26 cellular contexts compared by ENCODE assay signal in genomic region chr14:103544627-103545218, GRCh38. TPM values are rescaled to one million over a fixed set of nuclear protein-coding genes. Genes with fewer than 3 reads are reported as not detected.
DNase-seq lines count a peak whose midpoint lies in the region; ATAC-seq, FAIRE-seq and TF ChIP-seq lines count a peak whose summit lies in the region.
"Had no signal": no experiment of that assay in that cellular context is flagged by ENCODE, and none has a peak within 500 bp of the region (broad histone marks: within the 10 kb centered on the region; RNA-seq: fewer than 3 reads in every experiment).

No MANE protein-coding gene starts in this region.

- H3K9ac ChIP-seq in BLaER1 (peak overlapping the region; percentile 72), SK-N-MC (ENCODE audit: insufficient read length) (peak overlapping the region; percentile 47), kidney (ENCODE audit: low read length in 2 of 2) (no peak overlapping the region)

- no peak for DNase-seq in SK-N-MC (ENCODE audit: low read depth, low spot score)
- DNase-seq in kidney, result peak; percentile 56
- peak; percentile 94 for DNase-seq in retina
- DNase-seq in SHP77 treated with DMSO at 0.1 percent for 48 hours (lab: John Stamatoyannopoulos, UW), result no peak
- DNase-seq in stimulated activated naive B cell treated with anti-CD40 and anti-IgM and Interleukin-4, amounts not matched to agents 10 μg/mL and 1 μg/mL and 100 μg/mL, for 72 hours, result no peak
- no peak for DNase-seq in DMS79 treated with DMSO at 0.1 percent for 48 hours (lab: John Stamatoyannopoulos, UW)
- DNase-seq: activated CD4-positive, alpha-beta T cell treated with anti-CD3 and anti-CD28 coated beads, Interleukin-2, amount 50 U/mL, for 1 hour; activated naive CD4-positive, alpha-beta T cell treated with anti-CD3 and anti-CD28 coated beads, Interleukin-2, amount 10 ng/mL, durations not matched to agents 7 days and 5 days; activated T-cell treated with anti-CD3 and anti-CD28 coated beads for 4 hours; COR-L47; cortex of kidney; EL; gastrocnemius medialis; HCEC 1CT; NCI-H187; NCI-H345; RPMI8226; stimulated activated CD4-positive, alpha-beta T cell treated with anti-CD3 and anti-CD28 coated beads, Interleukin-4, amount 100 ng/mL, for 4 hours; SW 1271 had no signal

- ATAC-seq in stimulated activated naive B cell treated with anti-CD40 and anti-IgM and Interleukin-4, amounts not matched to agents 10 μg/mL and 1 μg/mL and 100 μg/mL, for 72 hours (replicated peaks), result no peak
- no peak for ATAC-seq in HG03521 (IDR thresholded peaks at IDR 0.05; ENCODE audit: unreplicated experiment)
- ATAC-seq: K562 had no signal

- no peaks in the 10 kb centered on the region for H3K9me3 ChIP-seq in BLaER1
- H3K9me3 ChIP-seq in SK-N-MC (ENCODE audit: low read depth, low read length), result no peaks in the 10 kb centered on the region
- H3K9me3 ChIP-seq in kidney (ENCODE audit: control insufficient read depth in 1 of 2, low read length in 2 of 2), result no peaks in the 10 kb centered on the region
- H3K9me3 ChIP-seq: gastrocnemius medialis, ovary, thoracic aorta had no signal

- H3K4me2 ChIP-seq in BLaER1, result peak overlapping the region; percentile 91

- intact Hi-C loops in kidney (cut with DNase I), result no loop called here

- H3K36me3 Mint-ChIP-seq in stimulated activated naive B cell treated with anti-CD40 and anti-IgM and Interleukin-4, amounts not matched to agents 10 μg/mL and 1 μg/mL and 100 μg/mL, for 72 hours, result peaks cover 0 to 2% of the 10 kb centered on the region in 2 donors
- H3K36me3 Mint-ChIP-seq: activated naive CD4-positive, alpha-beta T cell treated with anti-CD3 and anti-CD28 coated beads, Interleukin-2, amount 10 ng/mL, durations not matched to agents 7 days and 5 days had no signal

- no peak overlapping the region for H3K4me3 ChIP-seq in BLaER1
- peak overlapping the region; percentile 55 for H3K4me3 ChIP-seq in SK-N-MC
- H3K4me3 ChIP-seq in kidney (ENCODE audit: low read length in 2 of 2), result no peak overlapping the region
- H3K4me3 ChIP-seq: gastrocnemius medialis, K562, ovary, skin epidermis, thoracic aorta had no signal

- H3K27ac Mint-ChIP-seq in stimulated activated naive B cell treated with anti-CD40 and anti-IgM and Interleukin-4, amounts not matched to agents 10 μg/mL and 1 μg/mL and 100 μg/mL, for 72 hours, result no peak overlapping the region
- H3K27ac Mint-ChIP-seq: activated naive CD4-positive, alpha-beta T cell treated with anti-CD3 and anti-CD28 coated beads, Interleukin-2, amount 10 ng/mL, durations not matched to agents 7 days and 5 days had no signal

- H3K9me3 Mint-ChIP-seq in stimulated activated naive B cell treated with anti-CD40 and anti-IgM and Interleukin-4, amounts not matched to agents 10 μg/mL and 1 μg/mL and 100 μg/mL, for 72 hours, result no peaks in the 10 kb centered on the region
- H3K9me3 Mint-ChIP-seq: activated naive CD4-positive, alpha-beta T cell treated with anti-CD3 and anti-CD28 coated beads, Interleukin-2, amount 10 ng/mL, durations not matched to agents 7 days and 5 days had no signal

- peaks cover 100% of the 10 kb centered on the region for H3K4me1 ChIP-seq in BLaER1
- peaks cover 0 to 9% of the 10 kb centered on the region in 2 donors for H3K4me1 ChIP-seq in kidney (ENCODE audit: control insufficient read depth in 1 of 2, insufficient read depth in 1 of 2, low read depth in 1 of 2, low read length in 2 of 2)

- H3K27me3 Mint-ChIP-seq in stimulated activated naive B cell treated with anti-CD40 and anti-IgM and Interleukin-4, amounts not matched to agents 10 μg/mL and 1 μg/mL and 100 μg/mL, for 72 hours, result peaks cover 7 to 14% of the 10 kb centered on the region in 2 donors

- no peaks in the 10 kb centered on the region for H3K36me3 ChIP-seq in BLaER1
- H3K36me3 ChIP-seq in SK-N-MC (ENCODE audit: insufficient read depth, low read length), result no peaks in the 10 kb centered on the region
- no peaks in the 10 kb centered on the region for H3K36me3 ChIP-seq in kidney (ENCODE audit: control insufficient read depth in 1 of 2, insufficient read depth in 2 of 2, low read length in 2 of 2)
- H3K36me3 ChIP-seq: gastrocnemius medialis, ovary, thoracic aorta had no signal

- no peaks in the 10 kb centered on the region for H3K27me3 ChIP-seq in BLaER1
- H3K27me3 ChIP-seq: gastrocnemius medialis, ovary had no signal

- no peak for TF ChIP-seq CTCF in kidney (IDR thresholded peaks at IDR 0.05; ENCODE audit: borderline replicate concordance, extremely low read depth, insufficient read depth)

- no peak overlapping the region for H3K4me3 Mint-ChIP-seq in stimulated activated naive B cell treated with anti-CD40 and anti-IgM and Interleukin-4, amounts not matched to agents 10 μg/mL and 1 μg/mL and 100 μg/mL, for 72 hours
- H3K4me3 Mint-ChIP-seq: activated naive CD4-positive, alpha-beta T cell treated with anti-CD3 and anti-CD28 coated beads, Interleukin-2, amount 10 ng/mL, durations not matched to agents 7 days and 5 days had no signal

- H3K4me1 Mint-ChIP-seq in stimulated activated naive B cell treated with anti-CD40 and anti-IgM and Interleukin-4, amounts not matched to agents 10 μg/mL and 1 μg/mL and 100 μg/mL, for 72 hours, result peaks cover 2 to 5% of the 10 kb centered on the region in 2 donors
- H3K4me1 Mint-ChIP-seq: activated naive CD4-positive, alpha-beta T cell treated with anti-CD3 and anti-CD28 coated beads, Interleukin-2, amount 10 ng/mL, durations not matched to agents 7 days and 5 days had no signal

- H3K27ac ChIP-seq in BLaER1 (peak overlapping the region; percentile 87), SK-N-MC (peak overlapping the region; percentile 70), kidney (ENCODE audit: low read depth in 2 of 2, low read length in 2 of 2) (no peak overlapping the region)
- H3K27ac ChIP-seq: ovary, thoracic aorta had no signal

- peaks cover 8% of the 10 kb centered on the region; the same call in 1 of the 2 replicates for H4K20me1 ChIP-seq in BLaER1

- FAIRE-seq in kidney (lab: Jason Lieb, UNC), result no peak
- FAIRE-seq: GM19239, K562 had no signal

RNA-seq across cellular contexts. Expression of gene TRMT61A, which starts 15.7 kb away (rescaled TPM):
- 16.0 TPM for total RNA-seq in kidney
- 11.9 TPM for polyA plus RNA-seq in kidney (ENCODE audit: insufficient read depth, low read depth, low replicate concordance)

RNA-seq across cellular contexts. Expression of gene BAG5, which starts 17.7 kb away (rescaled TPM):
- 64.5 TPM for total RNA-seq in kidney
- polyA plus RNA-seq in kidney (ENCODE audit: insufficient read depth, low read depth, low replicate concordance), result 17.1 TPM

RNA-seq across cellular contexts. Expression of gene COA8, which starts 18.0 kb away (rescaled TPM):
- total RNA-seq in kidney, result 40.7 TPM
- 65.1 TPM for polyA plus RNA-seq in kidney (ENCODE audit: insufficient read depth, low read depth, low replicate concordance)

RNA-seq across cellular contexts. Expression of gene CKB, which starts 22.1 kb away (rescaled TPM):
- total RNA-seq in kidney, result 539 TPM
- 916 TPM for polyA plus RNA-seq in kidney (ENCODE audit: insufficient read depth, low read depth, low replicate concordance)

Comparison
In these comparisons a context has a peak if more than half of its experiments do, and no peak if none do; other contexts are left out.
1. H3K27ac ChIP-seq: peak in BLaER1 (single experiment) and SK-N-MC (single experiment); none in kidney (0 of 2).
2. H3K9ac ChIP-seq: peak in BLaER1 (single experiment) and SK-N-MC (single experiment); none in kidney (0 of 2).
3. DNase-seq: peak in kidney (single experiment) and retina (single experiment); none in SK-N-MC (single experiment), SHP77 treated with DMSO at 0.1 percent for 48 hours (single experiment), stimulated activated naive B cell treated with anti-CD40 and anti-IgM and Interleukin-4, amounts not matched to agents 10 μg/mL and 1 μg/mL and 100 μg/mL, for 72 hours (single experiment) and DMS79 treated with DMSO at 0.1 percent for 48 hours (single experiment).